ENCODE assay signal across 8 cellular contexts in the genomic region with DNA sequence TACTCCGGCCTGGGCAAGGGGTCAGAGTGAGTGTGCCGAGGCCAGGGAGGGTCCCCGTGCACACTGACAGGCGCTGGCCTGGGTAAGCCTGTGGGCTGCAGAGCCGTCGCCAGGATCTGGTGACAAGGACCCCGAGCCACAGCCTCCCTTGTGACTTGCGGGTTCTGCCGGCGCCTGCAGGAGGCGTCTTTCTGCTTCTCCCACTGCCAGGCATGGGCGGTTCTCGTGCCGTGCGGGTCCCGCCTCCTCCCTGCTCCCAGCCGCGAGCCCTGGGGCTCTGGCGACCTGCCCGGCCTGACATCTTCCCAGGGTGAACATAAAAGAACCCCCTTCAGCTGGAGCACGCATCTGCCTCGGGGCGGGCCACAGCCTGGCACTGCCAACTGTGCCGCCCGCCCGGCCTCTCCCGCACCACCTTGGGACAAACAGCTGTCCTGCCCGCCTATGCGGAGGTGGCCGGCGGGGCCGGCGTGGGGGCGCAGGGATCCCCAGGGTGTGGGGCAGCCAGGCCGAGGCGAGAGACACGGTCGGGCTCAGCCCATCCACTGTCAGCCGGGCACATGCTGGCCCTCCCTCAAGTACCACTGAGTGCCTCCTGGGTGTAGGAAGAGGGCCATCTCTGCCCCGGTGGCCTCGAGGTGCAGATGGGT. TPM values are rescaled to one million over a fixed set of nuclear protein-coding genes. Genes with fewer than 3 reads are reported as not detected.
A peak's percentile ranks its signal among the peaks of the same experiment; 100 is the strongest.
DNase-seq lines count a peak whose midpoint lies in the region; ATAC-seq and TF ChIP-seq lines count a peak whose summit lies in the region.

No MANE protein-coding gene starts in this region.

- peaks cover 2% of the 10 kb centered on the region for H3K4me1 Mint-ChIP-seq in activated CD8-positive, alpha-beta memory T cell treated with anti-CD3 and anti-CD28 coated beads, Interleukin-2, amount 10 ng/mL, durations not matched to agents 7 days and 5 days
- H3K4me1 Mint-ChIP-seq in effector memory CD8-positive, alpha-beta T cell (ENCODE audit: low read depth in 2 of 2): peaks cover 4 to 12% of the 10 kb centered on the region in 2 donors

- no peak overlapping the region for H3K4me3 Mint-ChIP-seq in activated CD8-positive, alpha-beta memory T cell treated with anti-CD3 and anti-CD28 coated beads, Interleukin-2, amount 10 ng/mL, durations not matched to agents 7 days and 5 days
- H3K4me3 Mint-ChIP-seq in effector memory CD8-positive, alpha-beta T cell: peak overlapping the region; percentile 45 to 59

- peaks cover 31% of the 10 kb centered on the region for H3K27me3 Mint-ChIP-seq in activated CD8-positive, alpha-beta memory T cell treated with anti-CD3 and anti-CD28 coated beads, Interleukin-2, amount 10 ng/mL, durations not matched to agents 7 days and 5 days
- H3K27me3 Mint-ChIP-seq in effector memory CD8-positive, alpha-beta T cell: peaks cover 0 to 11% of the 10 kb centered on the region in 2 donors

- TF ChIP-seq CTCF in HL-60 (IDR thresholded peaks at IDR 0.05; ENCODE audit: insufficient read depth, low read length): peak; percentile 55
- peak in 2 of 6 experiments; percentile 11 to 25 for TF ChIP-seq CTCF in thyroid gland (IDR thresholded peaks at IDR 0.05)

- H3K27ac Mint-ChIP-seq in activated CD8-positive, alpha-beta memory T cell treated with anti-CD3 and anti-CD28 coated beads, Interleukin-2, amount 10 ng/mL, durations not matched to agents 7 days and 5 days: no peak overlapping the region
- H3K27ac Mint-ChIP-seq in effector memory CD8-positive, alpha-beta T cell: no peak overlapping the region

- H3K27me3 ChIP-seq in BLaER1 treated with 17β-estradiol and CSF1 and Interleukin-3, amounts not matched to agents 10 nM and 100 nM: peaks cover 53 to 70% (median 57%) of the 10 kb centered on the region in 11 experiments
- H3K27me3 ChIP-seq in HL-60 (ENCODE audit: insufficient read depth, poor library complexity, severe bottlenecking) (peaks cover 26% of the 10 kb centered on the region), thyroid gland (peaks cover 20% of the 10 kb centered on the region)

- no peaks in the 10 kb centered on the region for H3K36me3 Mint-ChIP-seq in activated CD8-positive, alpha-beta memory T cell treated with anti-CD3 and anti-CD28 coated beads, Interleukin-2, amount 10 ng/mL, durations not matched to agents 7 days and 5 days
- peaks cover 14% of the 10 kb centered on the region for H3K36me3 Mint-ChIP-seq in effector memory CD8-positive, alpha-beta T cell (ENCODE audit: insufficient read depth)

- peak overlapping the region in 1 of 10 experiments; percentile 1; a peak in 3 of 20 replicates for H3K4me3 ChIP-seq in BLaER1 treated with 17β-estradiol and CSF1 and Interleukin-3, amounts not matched to agents 10 nM and 100 nM
- no peak overlapping the region for H3K4me3 ChIP-seq in HL-60 (replicated peaks; ENCODE audit: insufficient read depth, low read length)
- H3K4me3 ChIP-seq in thyroid gland (replicated peaks in 1 of 3): no peak overlapping the region

- intact Hi-C loops in thyroid gland (cut with DNase I): no loop called here

- CTCF ChIA-PET in activated CD8-positive, alpha-beta memory T cell treated with anti-CD3 and anti-CD28 coated beads, Interleukin-2, amount 10 ng/mL, durations not matched to agents 7 days and 5 days (lab: Charles Lee): interaction anchor here (1.3 to 1.6 kb wide), 2 partner anchors 77 to 78 kb away, joined by 3 read pairs; no protein-coding TSS in a partner anchor

- H3K27ac ChIP-seq in BLaER1 treated with 17β-estradiol and CSF1 and Interleukin-3, amounts not matched to agents 10 nM and 100 nM: no peak overlapping the region
- H3K27ac ChIP-seq in HL-60 (replicated peaks): no peak overlapping the region
- H3K27ac ChIP-seq in thyroid gland: no peak overlapping the region

- ATAC-seq in activated CD8-positive, alpha-beta memory T cell treated with anti-CD3 and anti-CD28 coated beads, Interleukin-2, amount 10 ng/mL, durations not matched to agents 7 days and 5 days: peak; percentile 54
- peak; percentile 63 for ATAC-seq in effector memory CD8-positive, alpha-beta T cell (replicated peaks)
- no peak for ATAC-seq in HG03521 (IDR thresholded peaks at IDR 0.05; ENCODE audit: unreplicated experiment)

- H4K20me1 ChIP-seq in BLaER1 treated with 17β-estradiol and CSF1 and Interleukin-3, amounts not matched to agents 10 nM and 100 nM: peaks cover 11 to 94% (median 80%) of the 10 kb centered on the region in 11 experiments; a peak in 21 of 22 replicates

- DNase-seq in HL-60 (ENCODE audit: low read depth in 1 of 2, low spot score in 1 of 2) (peak in 1 of 2 experiments; percentile 83), NCI-H69 (lab: John Stamatoyannopoulos, UW) (peak; percentile 97), middle frontal gyrus (ENCODE audit: extremely low spot score, low spot score) (peak; percentile 78), thyroid gland (peak; percentile 49 to 51)
- DNase-seq in activated CD8-positive, alpha-beta memory T cell treated with anti-CD3 and anti-CD28 coated beads, Interleukin-2, amount 10 ng/mL, durations not matched to agents 7 days and 5 days: peak; percentile 72
- DNase-seq in effector memory CD8-positive, alpha-beta T cell: peak; percentile 53 to 58 (median 55)

- H3K36me3 ChIP-seq in BLaER1 treated with 17β-estradiol and CSF1 and Interleukin-3, amounts not matched to agents 10 nM and 100 nM: peaks cover under 1 to 10% (median 6%) of the 10 kb centered on the region in 11 experiments; a peak in 17 of 22 replicates
- H3K36me3 ChIP-seq in thyroid gland: peaks cover 4 to 5% of the 10 kb centered on the region in 2 donors

- peaks cover 9 to 33% (median 17%) of the 10 kb centered on the region in 10 experiments; a peak in 19 of 20 replicates for H3K4me1 ChIP-seq in BLaER1 treated with 17β-estradiol and CSF1 and Interleukin-3, amounts not matched to agents 10 nM and 100 nM
- peaks cover 0 to 16% of the 10 kb centered on the region in 2 donors for H3K4me1 ChIP-seq in thyroid gland

- no peaks in the 10 kb centered on the region; a peak in 1 of 22 replicates for H3K9me3 ChIP-seq in BLaER1 treated with 17β-estradiol and CSF1 and Interleukin-3, amounts not matched to agents 10 nM and 100 nM (replicated peaks in 1 of 11)
- H3K9me3 ChIP-seq in thyroid gland: no peaks in the 10 kb centered on the region

- no peak for TF ChIP-seq POLR2A in thyroid gland (IDR thresholded peaks at IDR 0.05)

- WGBS in thyroid gland, 2 donors: 4 to 5% methylated on average over 17 to 20 of the region's 41 CpGs

- H3K4me2 ChIP-seq in BLaER1 treated with 17β-estradiol and CSF1 and Interleukin-3, amounts not matched to agents 10 nM and 100 nM: peak overlapping the region; percentile 33 to 84 (median 65)

- H3K9me3 Mint-ChIP-seq in activated CD8-positive, alpha-beta memory T cell treated with anti-CD3 and anti-CD28 coated beads, Interleukin-2, amount 10 ng/mL, durations not matched to agents 7 days and 5 days (ENCODE audit: low read depth): no peaks in the 10 kb centered on the region
- no peaks in the 10 kb centered on the region for H3K9me3 Mint-ChIP-seq in effector memory CD8-positive, alpha-beta T cell

- H3K9ac ChIP-seq in BLaER1 treated with 17β-estradiol and CSF1 and Interleukin-3, amounts not matched to agents 10 nM and 100 nM: 0 out of 22 replicates have a peak overlapping the region, but pooled peaks of 1 of the 11 experiments have one; percentile 5

RNA-seq across cellular contexts. Expression of a gene that starts 1.5 kb away (rescaled TPM):
- under 1 TPM; 0.67 to 0.75 TPM for total RNA-seq in activated CD8-positive, alpha-beta memory T cell treated with anti-CD3 and anti-CD28 coated beads, Interleukin-2, amount 10 ng/mL, durations not matched to agents 7 days and 5 days
- not detected for total RNA-seq in thyroid gland

RNA-seq across cellular contexts. Expression of a gene that starts 15.8 kb away (rescaled TPM):
- total RNA-seq in activated CD8-positive, alpha-beta memory T cell treated with anti-CD3 and anti-CD28 coated beads, Interleukin-2, amount 10 ng/mL, durations not matched to agents 7 days and 5 days: 100 to 1,000 TPM; 206 to 225 TPM
- 100 to 1,000 TPM; 349 to 702 (median 569) TPM for total RNA-seq in thyroid gland

RNA-seq across cellular contexts. Expression of a gene that starts 44.4 kb away (rescaled TPM):
- 10 to 100 TPM; 46.9 to 76.3 TPM for total RNA-seq in activated CD8-positive, alpha-beta memory T cell treated with anti-CD3 and anti-CD28 coated beads, Interleukin-2, amount 10 ng/mL, durations not matched to agents 7 days and 5 days
- total RNA-seq in thyroid gland: 1 to 10 TPM in 1 of 4 donors, under 1 TPM in 1, not detected in 2; 0.78 to 1.9 TPM

RNA-seq across cellular contexts. Expression of a gene that starts 45.1 kb away (rescaled TPM):
- 10 to 100 TPM; 65.0 to 68.1 TPM for total RNA-seq in activated CD8-positive, alpha-beta memory T cell treated with anti-CD3 and anti-CD28 coated beads, Interleukin-2, amount 10 ng/mL, durations not matched to agents 7 days and 5 days
- total RNA-seq in thyroid gland: 10 to 100 TPM; 23.2 to 39.7 (median 33.1) TPM

RNA-seq across cellular contexts. Expression of a gene that starts 51.5 kb away (rescaled TPM):
- not detected for total RNA-seq in activated CD8-positive, alpha-beta memory T cell treated with anti-CD3 and anti-CD28 coated beads, Interleukin-2, amount 10 ng/mL, durations not matched to agents 7 days and 5 days
- total RNA-seq in thyroid gland: not detected

Comparison
In these comparisons a context has a peak if more than half of its experiments do, and no peak if none do; other contexts are left out.
1. RNA of a gene that starts 44.4 kb away (total RNA-seq): 46.9 to 76.3 TPM in activated CD8-positive, alpha-beta memory T cell treated with anti-CD3 and anti-CD28 coated beads, Interleukin-2, amount 10 ng/mL, durations not matched to agents 7 days and 5 days; 0.78 to 1.9 TPM in thyroid gland; every median in the first group is over 10 times any median in the second.